In genomic region chr11:125163431-125164011, GRCh38 we compare ENCODE assay signal across 10 cellular contexts. TPM values are rescaled to one million over a fixed set of nuclear protein-coding genes. Genes with fewer than 3 reads are reported as not detected.
DNase-seq lines count a peak whose midpoint lies in the region; ATAC-seq, FAIRE-seq and TF ChIP-seq lines count a peak whose summit lies in the region.
"Had no signal": no experiment of that assay in that cellular context is flagged by ENCODE, and none has a peak within 500 bp of the region (broad histone marks: within the 10 kb centered on the region; RNA-seq: fewer than 3 reads in every experiment).

No MANE protein-coding gene starts in this region.

- intact Hi-C loops in MCF 10A (cut with micrococcal nuclease) (loop anchor here (1.0 kb wide), 2 partner anchors 182 to 242 kb away; no protein-coding TSS in a partner anchor), breast epithelium (cut with DNase I; ENCODE audit: low total_unique reads) (no loop called here)

- H3K27me3 Mint-ChIP-seq in MCF 10A (ENCODE audit: insufficient read depth, unreplicated experiment) (peaks cover 16% of the 10 kb centered on the region), mesothelial cell of epicardium (ENCODE audit: low read depth) (peaks cover 9% of the 10 kb centered on the region)

- H3K27ac Mint-ChIP-seq in MCF 10A (ENCODE audit: low read depth, unreplicated experiment): no peak overlapping the region
- H3K27ac Mint-ChIP-seq in mesothelial cell of epicardium: peak overlapping the region; percentile 57
- H3K27ac Mint-ChIP-seq: dendritic cell treated with granulocyte-macrophage colony-stimulating factor and Interleukin-4, amounts not matched to agents 40 ng/mL and 50 ng/mL, for 4 days had no signal

- peaks cover 6% of the 10 kb centered on the region for H3K4me1 Mint-ChIP-seq in MCF 10A (ENCODE audit: insufficient read depth, unreplicated experiment)
- peaks cover 48% of the 10 kb centered on the region for H3K4me1 Mint-ChIP-seq in mesothelial cell of epicardium

- WGBS in upper lobe of left lung, 2 donors: 86 to 94% methylated on average over 4 to 6 of the region's 6 CpGs

- no peaks in the 10 kb centered on the region for H3K9me3 ChIP-seq in breast epithelium
- no peaks in the 10 kb centered on the region for H3K9me3 ChIP-seq in upper lobe of left lung

- H3K27ac ChIP-seq in breast epithelium (no peak overlapping the region), upper lobe of left lung (peak overlapping the region in 3 of 4 donors; percentile 68 to 88 (median 87))

- H3K4me3 Mint-ChIP-seq in MCF 10A (ENCODE audit: unreplicated experiment) (peak overlapping the region; percentile 18), mesothelial cell of epicardium (peak overlapping the region; percentile 63)
- H3K4me3 Mint-ChIP-seq: dendritic cell treated with granulocyte-macrophage colony-stimulating factor and Interleukin-4, amounts not matched to agents 40 ng/mL and 50 ng/mL, for 4 days had no signal

- ATAC-seq in upper lobe of left lung (ENCODE audit: low FRiP score in 2 of 2) (no peak), HG03196 (IDR thresholded peaks at IDR 0.05; ENCODE audit: unreplicated experiment) (no peak)

- H3K36me3 ChIP-seq in breast epithelium: no peaks in the 10 kb centered on the region
- H3K36me3 ChIP-seq in upper lobe of left lung: no peaks in the 10 kb centered on the region

- no peak for TF ChIP-seq EP300 in upper lobe of left lung (IDR thresholded peaks at IDR 0.05)

- DNase-seq in MCF 10A (ENCODE audit: unreplicated experiment) (no peak), breast epithelium (ENCODE audit: low spot score in 2 of 2) (no peak), cerebellar cortex (ENCODE audit: low spot score) (peak; percentile 8), mesothelial cell of epicardium (ENCODE audit: low spot score in 2 of 2, unreplicated experiment in 2 of 2) (no peak), upper lobe of left lung (peak in 1 of 2 donors; percentile 16), NCI-H69 (lab: John Stamatoyannopoulos, UW) (no peak), D721Med (ENCODE audit: insufficient read length, low spot score) (no peak)

- TF ChIP-seq POLR2A in breast epithelium (IDR thresholded peaks at IDR 0.05) (no peak), upper lobe of left lung (IDR thresholded peaks at IDR 0.05) (no peak)

- H3K9me3 Mint-ChIP-seq in MCF 10A (ENCODE audit: unreplicated experiment) (no peaks in the 10 kb centered on the region), mesothelial cell of epicardium (no peaks in the 10 kb centered on the region)
- H3K9me3 Mint-ChIP-seq: dendritic cell treated with granulocyte-macrophage colony-stimulating factor and Interleukin-4, amounts not matched to agents 40 ng/mL and 50 ng/mL, for 4 days had no signal

- no TSS peak for BruUV-seq in MCF 10A (replicated peaks; lab: Mats Ljungman, UMichigan)

- H3K36me3 Mint-ChIP-seq in MCF 10A (ENCODE audit: insufficient read depth, unreplicated experiment) (no peaks in the 10 kb centered on the region), mesothelial cell of epicardium (no peaks in the 10 kb centered on the region)

- no peaks in the 10 kb centered on the region for H3K4me1 ChIP-seq in breast epithelium
- peaks cover 18 to 29% (median 24%) of the 10 kb centered on the region in 4 donors for H3K4me1 ChIP-seq in upper lobe of left lung

- peaks cover 0 to 28% of the 10 kb centered on the region in 2 donors for H3K27me3 ChIP-seq in breast epithelium
- H3K27me3 ChIP-seq in upper lobe of left lung: peaks cover 0 to 24% (median 15%) of the 10 kb centered on the region in 4 donors

- no peak overlapping the region for H3K4me3 ChIP-seq in breast epithelium
- H3K4me3 ChIP-seq in upper lobe of left lung: no peak overlapping the region

- POLR2A ChIA-PET in MCF 10A (lab: Yijun Ruan, JAX): interaction anchor here (1.5 kb wide), 1 partner anchor 182 kb away, joined by 6 read pairs; no protein-coding TSS in a partner anchor

- TF ChIP-seq CTCF in MCF 10A (IDR thresholded peaks at IDR 0.05; ENCODE audit: unreplicated experiment): no peak
- TF ChIP-seq CTCF in breast epithelium (IDR thresholded peaks at IDR 0.05): no peak
- no peak for TF ChIP-seq CTCF in mesothelial cell of epicardium (IDR thresholded peaks at IDR 0.05; ENCODE audit: unreplicated experiment)
- TF ChIP-seq CTCF in upper lobe of left lung (IDR thresholded peaks at IDR 0.05): no peak
- no peak for TF ChIP-seq CTCF in D721Med (IDR thresholded peaks at IDR 0.05; ENCODE audit: insufficient read depth, missing control alignments)

- no peak for FAIRE-seq in D721Med (lab: Jason Lieb, UNC)

- CTCF ChIA-PET in MCF 10A (lab: Yijun Ruan, JAX): interaction anchor here (0.6 to 14.8 kb wide), 16 partner anchors 11 to 274 kb away, joined by 3 to 192 read pairs (median 4); no protein-coding TSS in a partner anchor

RNA-seq across cellular contexts. Expression of gene PKNOX2, which starts 1.0 kb away (rescaled TPM):
- total RNA-seq in MCF 10A (2022) (not detected in 2 replicates), breast epithelium (1 to 10 TPM in 1 of 3 donors, under 1 TPM in 2; 0.32 to 1.0 (median 0.66) TPM), mesothelial cell of epicardium (20.4 to 23.1 TPM (median 22.2 TPM) in 3 replicates), upper lobe of left lung (10 to 100 TPM in 2 of 6 donors, 1 to 10 TPM in 4; 2.9 to 15.5 (median 8.4) TPM)
- total RNA-seq: T-helper 1 cell treated with Interleukin-12 subunit alpha and Interleukin-12 subunit beta and Interleukin-4 antibody, amounts not matched to agents 30 ng/mL and 1 ng/mL, for 36 hours had no signal

RNA-seq across cellular contexts. Expression of gene TMEM218, which starts 52.1 kb away (rescaled TPM):
- 21.1 and 31.3 TPM in 2 replicates for total RNA-seq in MCF 10A (2022)
- 10 to 100 TPM; 20.6 to 26.2 (median 22.4) TPM for total RNA-seq in breast epithelium
- 23.1 to 23.9 TPM (median 23.7 TPM) in 3 replicates for total RNA-seq in mesothelial cell of epicardium
- total RNA-seq in upper lobe of left lung: 10 to 100 TPM; 11.1 to 25.1 (median 17.3) TPM

Comparison
In these comparisons a context has a peak if more than half of its experiments do, and no peak if none do; other contexts are left out.
1. H3K27ac ChIP-seq: peak in upper lobe of left lung (3 of 4); none in breast epithelium (0 of 2).